In genomic region chr20:21017381-21018085, GRCh38 we compare ENCODE assay signal across 1 cellular context.
TF ChIP-seq lines count a peak whose summit lies in the region.

No MANE protein-coding gene starts in this region.

TF ChIP-seq in HepG2, 621 proteins besides CTCF, POLR2A, EP300 and RAD21 (continued from another document and continues in another):
- peak; percentile 55; the same call in 1 of the 2 replicates for TF ChIP-seq HINFP (CRISPR knock-in tag; IDR thresholded peaks at IDR 0.05; ENCODE audit: low read depth)
- no peak for TF ChIP-seq ZNF460 (CRISPR knock-in tag; IDR thresholded peaks at IDR 0.05; ENCODE audit: borderline replicate concordance)
- TF ChIP-seq, protein P1, sequence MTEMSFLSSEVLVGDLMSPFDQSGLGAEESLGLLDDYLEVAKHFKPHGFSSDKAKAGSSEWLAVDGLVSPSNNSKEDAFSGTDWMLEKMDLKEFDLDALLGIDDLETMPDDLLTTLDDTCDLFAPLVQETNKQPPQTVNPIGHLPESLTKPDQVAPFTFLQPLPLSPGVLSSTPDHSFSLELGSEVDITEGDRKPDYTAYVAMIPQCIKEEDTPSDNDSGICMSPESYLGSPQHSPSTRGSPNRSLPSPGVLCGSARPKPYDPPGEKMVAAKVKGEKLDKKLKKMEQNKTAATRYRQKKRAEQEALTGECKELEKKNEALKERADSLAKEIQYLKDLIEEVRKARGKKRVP (CRISPR knock-in tag; IDR thresholded peaks at IDR 0.05): no peak
- TF ChIP-seq ZNF572 (CRISPR knock-in tag; IDR thresholded peaks at IDR 0.05): no peak
- no peak for TF ChIP-seq SRSF9 (IDR thresholded peaks at IDR 0.05; ENCODE audit: borderline replicate concordance, insufficient read depth, low read depth, low read length, poor library complexity, severe bottlenecking)
- 0 out of 2 replicates have a peak, but pooled peaks have one; percentile 49 for TF ChIP-seq KLF9 (CRISPR knock-in tag; IDR thresholded peaks at IDR 0.05; ENCODE audit: low read depth)
- TF ChIP-seq ZNF652 (CRISPR knock-in tag; IDR thresholded peaks at IDR 0.05; ENCODE audit: borderline replicate concordance, low read depth): no peak
- no peak for TF ChIP-seq WIZ (CRISPR knock-in tag; IDR thresholded peaks at IDR 0.05)
- TF ChIP-seq ZNF619 (CRISPR knock-in tag; IDR thresholded peaks at IDR 0.05): no peak
- no peak for TF ChIP-seq PHF20 (CRISPR knock-in tag; IDR thresholded peaks at IDR 0.05)
- TF ChIP-seq DNMT3B (CRISPR knock-in tag; conservative IDR thresholded peaks at IDR 0.05): no peak
- no peak for TF ChIP-seq NFIB (CRISPR knock-in tag; IDR thresholded peaks at IDR 0.05; ENCODE audit: borderline replicate concordance)
- TF ChIP-seq NFATC3 (CRISPR knock-in tag; IDR thresholded peaks at IDR 0.05): no peak
- peak; percentile 70; the same call in 1 of the 2 replicates for TF ChIP-seq SIX4 (CRISPR knock-in tag; IDR thresholded peaks at IDR 0.05)
- peak; percentile 17; the same call in 1 of the 2 replicates for TF ChIP-seq STAG1 (CRISPR knock-in tag; IDR thresholded peaks at IDR 0.05)
- TF ChIP-seq, protein P2, sequence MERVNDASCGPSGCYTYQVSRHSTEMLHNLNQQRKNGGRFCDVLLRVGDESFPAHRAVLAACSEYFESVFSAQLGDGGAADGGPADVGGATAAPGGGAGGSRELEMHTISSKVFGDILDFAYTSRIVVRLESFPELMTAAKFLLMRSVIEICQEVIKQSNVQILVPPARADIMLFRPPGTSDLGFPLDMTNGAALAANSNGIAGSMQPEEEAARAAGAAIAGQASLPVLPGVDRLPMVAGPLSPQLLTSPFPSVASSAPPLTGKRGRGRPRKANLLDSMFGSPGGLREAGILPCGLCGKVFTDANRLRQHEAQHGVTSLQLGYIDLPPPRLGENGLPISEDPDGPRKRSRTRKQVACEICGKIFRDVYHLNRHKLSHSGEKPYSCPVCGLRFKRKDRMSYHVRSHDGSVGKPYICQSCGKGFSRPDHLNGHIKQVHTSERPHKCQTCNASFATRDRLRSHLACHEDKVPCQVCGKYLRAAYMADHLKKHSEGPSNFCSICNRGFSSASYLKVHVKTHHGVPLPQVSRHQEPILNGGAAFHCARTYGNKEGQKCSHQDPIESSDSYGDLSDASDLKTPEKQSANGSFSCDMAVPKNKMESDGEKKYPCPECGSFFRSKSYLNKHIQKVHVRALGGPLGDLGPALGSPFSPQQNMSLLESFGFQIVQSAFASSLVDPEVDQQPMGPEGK (CRISPR knock-in tag; IDR thresholded peaks at IDR 0.05): peak; percentile 95
- peak; percentile 98 for TF ChIP-seq NCOA2 (CRISPR knock-in tag; IDR thresholded peaks at IDR 0.05)
- TF ChIP-seq ZNF562 (CRISPR knock-in tag; IDR thresholded peaks at IDR 0.05; ENCODE audit: borderline replicate concordance): no peak
- peak; percentile 53; the same call in 1 of the 2 replicates for TF ChIP-seq NFIC (IDR thresholded peaks at IDR 0.05; ENCODE audit: low read length)
- TF ChIP-seq, protein P3, sequence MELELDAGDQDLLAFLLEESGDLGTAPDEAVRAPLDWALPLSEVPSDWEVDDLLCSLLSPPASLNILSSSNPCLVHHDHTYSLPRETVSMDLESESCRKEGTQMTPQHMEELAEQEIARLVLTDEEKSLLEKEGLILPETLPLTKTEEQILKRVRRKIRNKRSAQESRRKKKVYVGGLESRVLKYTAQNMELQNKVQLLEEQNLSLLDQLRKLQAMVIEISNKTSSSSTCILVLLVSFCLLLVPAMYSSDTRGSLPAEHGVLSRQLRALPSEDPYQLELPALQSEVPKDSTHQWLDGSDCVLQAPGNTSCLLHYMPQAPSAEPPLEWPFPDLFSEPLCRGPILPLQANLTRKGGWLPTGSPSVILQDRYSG (CRISPR knock-in tag; IDR thresholded peaks at IDR 0.05): no peak
- no peak for TF ChIP-seq SMAD3 (CRISPR knock-in tag; IDR thresholded peaks at IDR 0.05)
- no peak for TF ChIP-seq ZNF33B (CRISPR knock-in tag; IDR thresholded peaks at IDR 0.05)
- no peak for TF ChIP-seq BRF2 (CRISPR knock-in tag; IDR thresholded peaks at IDR 0.05)
- no peak for TF ChIP-seq NKX3-1 (CRISPR knock-in tag; IDR thresholded peaks at IDR 0.05)
- TF ChIP-seq ZNF101 (CRISPR knock-in tag; IDR thresholded peaks at IDR 0.05; ENCODE audit: borderline replicate concordance, low read depth): no peak
- TF ChIP-seq ZNF318 (CRISPR knock-in tag; IDR thresholded peaks at IDR 0.05): no peak
- TF ChIP-seq ZSCAN20 (CRISPR knock-in tag; IDR thresholded peaks at IDR 0.05; ENCODE audit: borderline replicate concordance): no peak
- peak; percentile 31; the same call in 1 of the 2 replicates for TF ChIP-seq ZNF772 (CRISPR knock-in tag; IDR thresholded peaks at IDR 0.05)
- TF ChIP-seq KDM3A (CRISPR knock-in tag; IDR thresholded peaks at IDR 0.05; ENCODE audit: low read depth): no peak
- no peak for TF ChIP-seq HHEX (CRISPR knock-in tag; IDR thresholded peaks at IDR 0.05)
- no peak for TF ChIP-seq ZMYM3 (CRISPR knock-in tag; IDR thresholded peaks at IDR 0.05)
- TF ChIP-seq, protein P4, sequence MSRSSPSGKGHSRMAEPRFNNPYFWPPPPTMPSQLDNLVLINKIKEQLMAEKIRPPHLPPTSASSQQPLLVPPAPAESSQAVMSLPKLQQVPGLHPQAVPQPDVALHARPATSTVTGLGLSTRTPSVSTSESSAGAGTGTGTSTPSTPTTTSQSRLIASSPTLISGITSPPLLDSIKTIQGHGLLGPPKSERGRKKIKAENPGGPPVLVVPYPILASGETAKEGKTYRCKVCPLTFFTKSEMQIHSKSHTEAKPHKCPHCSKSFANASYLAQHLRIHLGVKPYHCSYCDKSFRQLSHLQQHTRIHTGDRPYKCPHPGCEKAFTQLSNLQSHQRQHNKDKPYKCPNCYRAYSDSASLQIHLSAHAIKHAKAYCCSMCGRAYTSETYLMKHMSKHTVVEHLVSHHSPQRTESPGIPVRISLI (CRISPR knock-in tag; IDR thresholded peaks at IDR 0.05; ENCODE audit: borderline replicate concordance): peak; percentile 98
- TF ChIP-seq SP5 (CRISPR knock-in tag; IDR thresholded peaks at IDR 0.05; ENCODE audit: borderline replicate concordance, low read depth): peak; percentile 88
- TF ChIP-seq CBFB (CRISPR knock-in tag; IDR thresholded peaks at IDR 0.05): peak; percentile 88
- 0 out of 2 replicates have a peak, but pooled peaks have one; percentile 40 for TF ChIP-seq AKAP8 (CRISPR knock-in tag; IDR thresholded peaks at IDR 0.05)
- peak; percentile 83 for TF ChIP-seq MLX (CRISPR knock-in tag; IDR thresholded peaks at IDR 0.05)
- no peak for TF ChIP-seq MAFG (CRISPR knock-in tag; IDR thresholded peaks at IDR 0.05)
- TF ChIP-seq NPAS2 (CRISPR knock-in tag; IDR thresholded peaks at IDR 0.05; ENCODE audit: borderline replicate concordance): no peak
- 0 out of 2 replicates have a peak, but pooled peaks have one; percentile 67 for TF ChIP-seq ZNF747 (CRISPR knock-in tag; IDR thresholded peaks at IDR 0.05; ENCODE audit: borderline replicate concordance)
- peak; percentile 58; the same call in 1 of the 2 replicates for TF ChIP-seq NR2F2 (IDR thresholded peaks at IDR 0.05; ENCODE audit: borderline replicate concordance, low read depth)
- peak; percentile 83 for TF ChIP-seq FOSL2 (CRISPR knock-in tag; IDR thresholded peaks at IDR 0.05)
- no peak for TF ChIP-seq KLF6 (CRISPR knock-in tag; IDR thresholded peaks at IDR 0.05)
- TF ChIP-seq REPIN1 (CRISPR knock-in tag; IDR thresholded peaks at IDR 0.05; ENCODE audit: borderline replicate concordance, low read depth): no peak
- no peak for TF ChIP-seq ZBTB42 (CRISPR knock-in tag; IDR thresholded peaks at IDR 0.05)
- TF ChIP-seq SIN3B (IDR thresholded peaks at IDR 0.05; ENCODE audit: low read length): no peak
- TF ChIP-seq KLF16 (CRISPR knock-in tag; IDR thresholded peaks at IDR 0.05): no peak
- TF ChIP-seq FOXP4 (CRISPR knock-in tag; IDR thresholded peaks at IDR 0.05): peak; percentile 93
